8 cellular contexts compared by ENCODE assay signal in the genomic region with DNA sequence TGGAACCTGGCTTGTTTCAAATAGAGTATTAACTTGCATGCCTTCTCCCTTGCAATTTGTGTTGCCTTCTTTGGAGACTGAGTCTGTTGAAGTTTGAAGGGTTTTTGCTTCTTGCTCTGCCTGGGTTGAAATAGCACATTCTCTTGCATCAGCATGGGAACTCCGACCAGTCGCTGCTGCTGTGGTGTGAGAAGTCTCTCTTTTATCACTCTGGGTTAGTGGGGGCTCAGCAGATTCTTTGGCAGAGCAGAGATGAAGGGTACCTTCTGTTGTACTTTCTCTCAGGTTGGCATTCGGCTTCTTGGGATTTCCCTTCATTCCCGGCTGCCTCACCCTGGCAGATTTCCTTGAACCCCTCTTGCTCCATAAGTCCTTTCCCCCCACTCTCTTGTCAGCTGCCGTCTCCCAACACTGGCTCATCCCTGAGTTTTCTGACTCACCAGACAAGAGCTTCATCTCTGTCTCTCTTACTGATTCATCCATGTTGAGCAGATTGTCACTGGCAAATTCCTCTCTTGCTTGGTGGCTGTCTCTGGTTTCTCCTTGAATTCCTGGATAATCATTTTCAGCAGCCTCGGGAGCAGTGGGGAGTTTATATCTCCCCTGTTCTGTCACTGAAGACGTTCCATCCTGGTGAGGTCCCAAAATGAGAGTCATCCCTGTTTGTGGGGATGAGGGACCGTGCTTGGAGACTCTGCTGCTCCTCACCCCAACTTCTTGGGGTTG. TPM values are rescaled to one million over a fixed set of nuclear protein-coding genes. Genes with fewer than 3 reads are reported as not detected.
DNase-seq lines count a peak whose midpoint lies in the region; ATAC-seq and TF ChIP-seq lines count a peak whose summit lies in the region.

No MANE protein-coding gene starts in this region.

- CTCF ChIA-PET in naive thymus-derived CD4-positive, alpha-beta T cell (lab: Charles Lee): interaction anchor here (0.6 kb wide), 1 partner anchor 65 kb away, joined by 4 read pairs; no protein-coding TSS in a partner anchor

- no peak for ATAC-seq in naive thymus-derived CD4-positive, alpha-beta T cell
- no peak for ATAC-seq in HG03097 (IDR thresholded peaks at IDR 0.05; ENCODE audit: low FRiP score, unreplicated experiment)

- peak overlapping the region in 8 of 10 donors; percentile 25 to 77 (median 48) for H3K4me3 Mint-ChIP-seq in naive thymus-derived CD4-positive, alpha-beta T cell

- H3K9me3 ChIP-seq in BLaER1 (peaks cover 8% of the 10 kb centered on the region), MG63 (no peaks in the 10 kb centered on the region), ascending aorta (no peaks in the 10 kb centered on the region)
- H3K9me3 ChIP-seq in naive thymus-derived CD4-positive, alpha-beta T cell (ENCODE audit: control insufficient read depth in 2 of 3, low read length in 3 of 3): no peaks in the 10 kb centered on the region

- H3K27ac Mint-ChIP-seq in naive thymus-derived CD4-positive, alpha-beta T cell: peak overlapping the region in 5 of 9 donors; percentile 10 to 61 (median 28)

- no peak overlapping the region for H3K4me3 ChIP-seq in BLaER1
- H3K4me3 ChIP-seq in MG63: peak overlapping the region; percentile 59
- no peak overlapping the region for H3K4me3 ChIP-seq in epithelial cell of esophagus (ENCODE audit: low read length)
- no peak overlapping the region for H3K4me3 ChIP-seq in naive thymus-derived CD4-positive, alpha-beta T cell (ENCODE audit: low read length)
- no peak overlapping the region for H3K4me3 ChIP-seq in ascending aorta

- peaks cover 0 to 28% (median 0%) of the 10 kb centered on the region in 5 donors for H3K27me3 Mint-ChIP-seq in naive thymus-derived CD4-positive, alpha-beta T cell

- POLR2A ChIA-PET in naive thymus-derived CD4-positive, alpha-beta T cell (lab: Charles Lee): no interaction called here

- H3K36me3 Mint-ChIP-seq in naive thymus-derived CD4-positive, alpha-beta T cell: no peaks in the 10 kb centered on the region

- peak overlapping the region; percentile 74 for H3K27ac ChIP-seq in BLaER1
- H3K27ac ChIP-seq in naive thymus-derived CD4-positive, alpha-beta T cell (ENCODE audit: low read depth, low read length): no peak overlapping the region
- no peak overlapping the region for H3K27ac ChIP-seq in ascending aorta

- H3K36me3 ChIP-seq in BLaER1 (no peaks in the 10 kb centered on the region), MG63 (peaks cover 16% of the 10 kb centered on the region), ascending aorta (no peaks in the 10 kb centered on the region)
- no peaks in the 10 kb centered on the region for H3K36me3 ChIP-seq in naive thymus-derived CD4-positive, alpha-beta T cell (ENCODE audit: control insufficient read depth in 2 of 3, insufficient read depth in 3 of 3, low read length in 3 of 3)

- DNase-seq in MG63 (peak; percentile 78), epithelial cell of esophagus (ENCODE audit: low read depth) (peak; percentile 72), ascending aorta (ENCODE audit: low spot score in 2 of 2) (no peak), DMS79 (lab: John Stamatoyannopoulos, UW) (no peak), NAMALWA (ENCODE audit: low spot score) (no peak)
- peak in 2 of 9 donors; percentile 5 to 8 for DNase-seq in naive thymus-derived CD4-positive, alpha-beta T cell

- intact Hi-C loops in naive thymus-derived CD4-positive, alpha-beta T cell (cut with micrococcal nuclease): loop anchor here in 1 of 2 donors (5.0 kb wide), 1 partner anchor 48 kb away; a partner anchor contains a TSS
- intact Hi-C loops in ascending aorta (cut with DNase I): no loop called here

- H3K4me1 Mint-ChIP-seq in naive thymus-derived CD4-positive, alpha-beta T cell: peaks cover 9 to 43% (median 32%) of the 10 kb centered on the region in 7 donors

- no peaks in the 10 kb centered on the region for H3K27me3 ChIP-seq in BLaER1
- H3K27me3 ChIP-seq in MG63: no peaks in the 10 kb centered on the region
- H3K27me3 ChIP-seq in naive thymus-derived CD4-positive, alpha-beta T cell (ENCODE audit: control insufficient read depth in 2 of 2, insufficient read depth in 2 of 2, low read length in 2 of 2): no peaks in the 10 kb centered on the region
- H3K27me3 ChIP-seq in ascending aorta: no peaks in the 10 kb centered on the region

- H4K20me1 ChIP-seq in BLaER1: no peaks in the 10 kb centered on the region

- H3K9me3 Mint-ChIP-seq in naive thymus-derived CD4-positive, alpha-beta T cell: peaks cover 0 to 5% (median 0%) of the 10 kb centered on the region in 11 donors

- TF ChIP-seq CTCF in epithelial cell of esophagus (IDR thresholded peaks at IDR 0.05; ENCODE audit: insufficient read depth, low read depth, low read length, missing control alignments) (no peak), ascending aorta (IDR thresholded peaks at IDR 0.05) (no peak)

- peak overlapping the region; percentile 71 for H3K4me2 ChIP-seq in BLaER1

- H3K4me1 ChIP-seq in BLaER1 (peaks cover 55% of the 10 kb centered on the region), ascending aorta (no peaks in the 10 kb centered on the region)
- H3K4me1 ChIP-seq in naive thymus-derived CD4-positive, alpha-beta T cell (ENCODE audit: control insufficient read depth in 2 of 2, insufficient read depth in 2 of 2, low read length in 2 of 2): peaks cover 0 to 8% of the 10 kb centered on the region in 2 donors

- peak overlapping the region; percentile 46 for H3K9ac ChIP-seq in BLaER1

RNA-seq across cellular contexts. Expression of a gene that starts 49.9 kb away (rescaled TPM):
- 6.2 and 10.5 TPM in 2 replicates for total RNA-seq in MG63 (2014; rRNA removed; shearing (Covaris generic); ENCODE audit: low replicate concordance)
- 1 to 10 TPM in 1 of 5 experiments, under 1 TPM in 3, not detected in 1; 0.19 to 1.6 (median 0.28) TPM for total RNA-seq in naive thymus-derived CD4-positive, alpha-beta T cell
- not detected for polyA plus RNA-seq in naive thymus-derived CD4-positive, alpha-beta T cell
- not detected for total RNA-seq in ascending aorta

Comparison
In these comparisons a context has a peak if more than half of its experiments do, and no peak if none do; other contexts are left out.
1. DNase-seq: peak in MG63 (single experiment) and epithelial cell of esophagus (single experiment); none in ascending aorta (0 of 2), DMS79 (single experiment) and NAMALWA (single experiment).